In the genomic region with DNA sequence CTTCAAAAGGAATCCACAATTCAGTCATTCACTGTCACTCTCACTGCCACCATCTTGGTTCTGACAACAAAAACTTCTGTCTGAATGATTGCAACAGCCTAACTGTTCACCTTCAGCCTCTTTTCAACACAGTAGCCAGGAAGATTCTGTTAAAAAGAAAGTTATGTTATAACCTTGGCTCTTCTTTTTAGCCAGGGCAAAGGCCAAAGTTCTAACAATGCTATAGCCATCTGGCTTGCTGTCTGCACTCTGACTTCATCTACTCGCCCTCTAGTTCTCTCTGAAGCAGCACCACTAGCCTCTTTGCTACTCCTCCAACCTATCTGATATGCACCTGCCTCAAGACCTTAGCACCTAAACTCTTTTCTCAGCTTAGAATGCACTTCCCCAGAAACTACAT, we compare ENCODE assay signal across 19 cellular contexts.
A peak's percentile ranks its signal among the peaks of the same experiment; 100 is the strongest.
DNase-seq lines count a peak whose midpoint lies in the region; ATAC-seq, FAIRE-seq and TF ChIP-seq lines count a peak whose summit lies in the region.
"Had no signal": no experiment of that assay in that cellular context is flagged by ENCODE, and none has a peak within 500 bp of the region (broad histone marks: within the 10 kb centered on the region; RNA-seq: fewer than 3 reads in every experiment).

No MANE protein-coding gene starts in this region.

- BruUV-seq in HepG2 (replicated peaks; lab: Mats Ljungman, UMichigan), result no TSS peak

- DNase-seq in DMS79 treated with DMSO at 0.1 percent for 48 hours (lab: John Stamatoyannopoulos, UW) (peak; percentile 9), DMS79 (lab: John Stamatoyannopoulos, UW) (no peak), G401 (ENCODE audit: low spot score) (peak; percentile 16), HepG2 (ENCODE audit: low spot score) (no peak), neuronal stem cell (ENCODE audit: low spot score) (no peak), vagina (ENCODE audit: extremely low spot score in 2 of 2) (no peak), NCI-H1930 (lab: John Stamatoyannopoulos, UW) (no peak)
- DNase-seq: CD4-positive, alpha-beta memory T cell; GDM1; HCEC 1CT; IMR-90 had no signal

- TF ChIP-seq RAD21 in HepG2 (CRISPR knock-in tag; IDR thresholded peaks at IDR 0.05), result no peak

- H3K9ac ChIP-seq in HepG2 (ENCODE audit: insufficient read depth, low read depth, low read length) (no peak overlapping the region), neuronal stem cell (ENCODE audit: low read depth, low read length, poor library complexity) (no peak overlapping the region)
- H3K9ac ChIP-seq: BLaER1 had no signal

- WGBS in HepG2 (ENCODE audit: low lambda C conversion rate), result 3% methylated on average over 1 of the region's 1 CpG
- no CpG with 5 or more reads among the region's 1 CpG for WGBS in neuronal stem cell (ENCODE audit: extremely low coverage in 2 of 2, insufficient read length in 2 of 2, insufficient replicate concordance in 1 of 2), 2 donors

- no peak overlapping the region for H2AK5ac ChIP-seq in neuronal stem cell (ENCODE audit: low read depth, low read length)

- no peaks in the 10 kb centered on the region for H4K20me1 ChIP-seq in HepG2 (ENCODE audit: insufficient read depth, low read length)
- H4K20me1 ChIP-seq: BLaER1 had no signal

- H3K79me2 ChIP-seq in HepG2 (ENCODE audit: insufficient read depth, low read length), result no peaks in the 10 kb centered on the region

- no peak overlapping the region for H2BK5ac ChIP-seq in neuronal stem cell (ENCODE audit: low read length)

- ATAC-seq in HepG2, result peak; percentile 58; the same call in 2 of the 3 replicates
- ATAC-seq: A549, GM23338 had no signal

- H3K4me3 ChIP-seq in HepG2 (replicated peaks in 1 of 3; ENCODE audit: insufficient read depth in 1 of 3, low read depth in 2 of 3, low read length in 3 of 3) (no peak overlapping the region), neuronal stem cell (ENCODE audit: low read length in 2 of 2) (no peak overlapping the region), vagina (no peak overlapping the region)
- H3K4me3 ChIP-seq: A549, BLaER1, GM23338 had no signal

- TF ChIP-seq EP300 in HepG2 (IDR thresholded peaks at IDR 0.05; ENCODE audit: low read depth in 2 of 2, low read length in 2 of 2) (no peak), HepG2 (CRISPR knock-in tag; IDR thresholded peaks at IDR 0.05; ENCODE audit: borderline replicate concordance) (no peak)

- no peak overlapping the region for H3K23ac ChIP-seq in neuronal stem cell (ENCODE audit: low read depth, low read length, poor library complexity)

- H3K4me1 ChIP-seq in HepG2 (ENCODE audit: insufficient read depth, low read length) (peaks cover 10% of the 10 kb centered on the region), neuronal stem cell (ENCODE audit: control insufficient read depth in 2 of 2, insufficient read depth in 1 of 2, low read depth in 1 of 2, low read length in 2 of 2) (peaks cover 2 to 4% of the 10 kb centered on the region in 2 donors), vagina (no peaks in the 10 kb centered on the region)
- H3K4me1 ChIP-seq: A549, BLaER1 had no signal

- intact Hi-C loops in HepG2 (cut with micrococcal nuclease; ENCODE audit: unreplicated experiment) (no loop called here), vagina (cut with DNase I) (no loop called here)

- H3K4me2 ChIP-seq in HepG2 (ENCODE audit: low read depth, low read length) (no peak overlapping the region; the same call in 1 of the 2 replicates), neuronal stem cell (ENCODE audit: insufficient read depth, low read length, poor library complexity, severe bottlenecking) (no peak overlapping the region)
- H3K4me2 ChIP-seq: A549, BLaER1, GM23338 had no signal

- FAIRE-seq in HepG2 (lab: Jason Lieb, UNC), result peak; percentile 46
- FAIRE-seq: A549, GM12892, GM18507, H54 had no signal

- TF ChIP-seq POLR2A in HepG2 (IDR thresholded peaks at IDR 0.05; ENCODE audit: insufficient read depth in 1 of 2, low read depth in 2 of 2, low read length in 2 of 2) (no peak), vagina (IDR thresholded peaks at IDR 0.05) (no peak)

- H3K36me3 ChIP-seq in HepG2 (replicated peaks in 1 of 2; ENCODE audit: control insufficient read depth in 1 of 2, insufficient read depth in 2 of 2, low read length in 2 of 2) (no peaks in the 10 kb centered on the region), neuronal stem cell (replicated peaks in 1 of 2; ENCODE audit: control insufficient read depth in 2 of 2, insufficient read depth in 2 of 2, low read length in 2 of 2) (peaks cover 0 to 2% of the 10 kb centered on the region in 2 donors), vagina (no peaks in the 10 kb centered on the region)
- H3K36me3 ChIP-seq: BLaER1 had no signal

- peaks cover 2% of the 10 kb centered on the region for H3K79me1 ChIP-seq in neuronal stem cell (ENCODE audit: low read depth, low read length)

- H4K91ac ChIP-seq in neuronal stem cell (ENCODE audit: low read depth, low read length, poor library complexity), result no peak overlapping the region

- no peak overlapping the region for H2BK15ac ChIP-seq in neuronal stem cell (ENCODE audit: low read length)

- no peak overlapping the region for H3K14ac ChIP-seq in neuronal stem cell (ENCODE audit: low read length)

- H4K8ac ChIP-seq in neuronal stem cell (ENCODE audit: low read depth, low read length), result no peak overlapping the region

- peak overlapping the region; percentile 22 for H2AFZ ChIP-seq in HepG2 (ENCODE audit: low read length)
- H2AFZ ChIP-seq in neuronal stem cell (ENCODE audit: low read length), result peak overlapping the region; percentile 57
- H2AFZ ChIP-seq: GM23338 had no signal

- peaks cover 0 to 2% of the 10 kb centered on the region in 2 experiments; a peak in 1 of 5 replicates for H3K27me3 ChIP-seq in HepG2 (ENCODE audit: control insufficient read depth in 1 of 2, insufficient read depth in 2 of 2, low read length in 2 of 2)
- H3K27me3 ChIP-seq in neuronal stem cell (ENCODE audit: control insufficient read depth in 3 of 3, insufficient read depth in 3 of 3, low read depth in 1 of 3, low read length in 3 of 3), result peaks cover 0 to 5% (median 0%) of the 10 kb centered on the region in 3 experiments
- H3K27me3 ChIP-seq in vagina, result no peaks in the 10 kb centered on the region
- H3K27me3 ChIP-seq: BLaER1 had no signal

- POLR2A ChIA-PET in HepG2 (lab: Yijun Ruan, JAX), result no interaction called here

- no peak for TF ChIP-seq CTCF in HepG2 (CRISPR knock-in tag; IDR thresholded peaks at IDR 0.05)
- TF ChIP-seq CTCF in vagina (IDR thresholded peaks at IDR 0.05), result no peak

- no peak overlapping the region for H3K4ac ChIP-seq in neuronal stem cell (ENCODE audit: low read length)

- CTCF ChIA-PET in HepG2 (lab: Yijun Ruan, JAX; ENCODE audit: low intra/inter-chr PET ratio, low total read pairs), result no interaction called here

- H3K9me3 ChIP-seq in HepG2 (ENCODE audit: low read length) (no peaks in the 10 kb centered on the region), neuronal stem cell (replicated peaks in 1 of 2; ENCODE audit: control insufficient read depth in 2 of 2, insufficient read depth in 1 of 2, low read depth in 1 of 2, low read length in 2 of 2) (no peaks in the 10 kb centered on the region), vagina (no peaks in the 10 kb centered on the region)
- H3K9me3 ChIP-seq: A549, BLaER1 had no signal

- no peak overlapping the region for H2BK12ac ChIP-seq in neuronal stem cell (ENCODE audit: low read length)

- H3K18ac ChIP-seq in neuronal stem cell (ENCODE audit: low read length), result no peak overlapping the region

- no peak overlapping the region for H2BK120ac ChIP-seq in neuronal stem cell (ENCODE audit: low read depth, low read length)

- in situ Hi-C loops in G401 (cut with HindIII; ENCODE audit: low sequenced_read_pairs), result no loop called here
- in situ Hi-C loops in HepG2 (cut with HindIII; ENCODE audit: extremely low pct_ligation_motif_present, low pct_unique_long_range_greater_than_20kb), result no loop called here

- H3K27ac ChIP-seq in HepG2 (ENCODE audit: extremely low read length, insufficient read depth, low read length), result no peak overlapping the region
- no peak overlapping the region for H3K27ac ChIP-seq in neuronal stem cell (replicated peaks; ENCODE audit: low read length)
- no peak overlapping the region for H3K27ac ChIP-seq in vagina
- H3K27ac ChIP-seq: 22Rv1, A549, BLaER1, HL-60 had no signal

TF ChIP-seq in HepG2, 621 proteins besides CTCF, POLR2A, EP300 and RAD21 (continues in another document):
- TF ChIP-seq, protein P1, sequence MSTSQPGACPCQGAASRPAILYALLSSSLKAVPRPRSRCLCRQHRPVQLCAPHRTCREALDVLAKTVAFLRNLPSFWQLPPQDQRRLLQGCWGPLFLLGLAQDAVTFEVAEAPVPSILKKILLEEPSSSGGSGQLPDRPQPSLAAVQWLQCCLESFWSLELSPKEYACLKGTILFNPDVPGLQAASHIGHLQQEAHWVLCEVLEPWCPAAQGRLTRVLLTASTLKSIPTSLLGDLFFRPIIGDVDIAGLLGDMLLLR (CRISPR knock-in tag; IDR thresholded peaks at IDR 0.05), result no peak
- no peak for TF ChIP-seq NRL (CRISPR knock-in tag; IDR thresholded peaks at IDR 0.05; ENCODE audit: borderline replicate concordance)
- no peak for TF ChIP-seq KAT7 (CRISPR knock-in tag; IDR thresholded peaks at IDR 0.05; ENCODE audit: borderline replicate concordance)
- TF ChIP-seq, protein P2, sequence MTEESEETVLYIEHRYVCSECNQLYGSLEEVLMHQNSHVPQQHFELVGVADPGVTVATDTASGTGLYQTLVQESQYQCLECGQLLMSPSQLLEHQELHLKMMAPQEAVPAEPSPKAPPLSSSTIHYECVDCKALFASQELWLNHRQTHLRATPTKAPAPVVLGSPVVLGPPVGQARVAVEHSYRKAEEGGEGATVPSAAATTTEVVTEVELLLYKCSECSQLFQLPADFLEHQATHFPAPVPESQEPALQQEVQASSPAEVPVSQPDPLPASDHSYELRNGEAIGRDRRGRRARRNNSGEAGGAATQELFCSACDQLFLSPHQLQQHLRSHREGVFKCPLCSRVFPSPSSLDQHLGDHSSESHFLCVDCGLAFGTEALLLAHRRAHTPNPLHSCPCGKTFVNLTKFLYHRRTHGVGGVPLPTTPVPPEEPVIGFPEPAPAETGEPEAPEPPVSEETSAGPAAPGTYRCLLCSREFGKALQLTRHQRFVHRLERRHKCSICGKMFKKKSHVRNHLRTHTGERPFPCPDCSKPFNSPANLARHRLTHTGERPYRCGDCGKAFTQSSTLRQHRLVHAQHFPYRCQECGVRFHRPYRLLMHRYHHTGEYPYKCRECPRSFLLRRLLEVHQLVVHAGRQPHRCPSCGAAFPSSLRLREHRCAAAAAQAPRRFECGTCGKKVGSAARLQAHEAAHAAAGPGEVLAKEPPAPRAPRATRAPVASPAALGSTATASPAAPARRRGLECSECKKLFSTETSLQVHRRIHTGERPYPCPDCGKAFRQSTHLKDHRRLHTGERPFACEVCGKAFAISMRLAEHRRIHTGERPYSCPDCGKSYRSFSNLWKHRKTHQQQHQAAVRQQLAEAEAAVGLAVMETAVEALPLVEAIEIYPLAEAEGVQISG (CRISPR knock-in tag; IDR thresholded peaks at IDR 0.05), result no peak

Comparison
In these comparisons a context has a peak if more than half of its experiments do, and no peak if none do; other contexts are left out.
1. DNase-seq: peak in DMS79 treated with DMSO at 0.1 percent for 48 hours (single experiment) and G401 (single experiment); none in DMS79 (single experiment), HepG2 (single experiment), neuronal stem cell (single experiment), vagina (0 of 2) and NCI-H1930 (0 of 2).